11 cellular contexts compared by ENCODE assay signal in the genomic region with DNA sequence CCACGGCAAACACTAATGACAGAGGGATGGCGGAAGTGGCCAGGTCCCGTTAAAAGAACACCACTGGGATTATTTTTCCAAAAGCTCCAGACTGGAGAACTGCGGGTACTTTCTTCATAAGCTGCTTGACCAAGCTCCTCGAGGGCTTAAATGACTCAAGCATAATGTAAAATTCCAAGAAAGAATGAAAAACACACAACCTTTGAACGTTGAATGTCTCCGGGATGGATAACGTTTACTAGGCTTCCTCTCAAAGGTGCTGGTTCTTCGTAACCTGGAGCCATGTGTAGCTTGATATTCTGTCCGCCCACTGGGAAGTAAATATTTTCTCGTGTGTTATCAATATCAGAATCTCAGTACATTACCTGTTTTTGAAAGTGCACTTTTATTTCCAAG.
DNase-seq lines count a peak whose midpoint lies in the region; ATAC-seq and TF ChIP-seq lines count a peak whose summit lies in the region.
"Had no signal": no experiment of that assay in that cellular context is flagged by ENCODE, and none has a peak within 500 bp of the region (broad histone marks: within the 10 kb centered on the region; RNA-seq: fewer than 3 reads in every experiment).

No MANE protein-coding gene starts in this region.

- POLR2A ChIA-PET in Panc1 (lab: Charles Lee) = interaction anchor here (0.6 kb wide), 1 partner anchor 70 kb away, joined by 3 read pairs; no protein-coding TSS in a partner anchor

- no TSS peak for BruUV-seq in Panc1 (replicated peaks; lab: Mats Ljungman, UMichigan)

- peak; percentile 2 for DNase-seq in ELR (ENCODE audit: low read depth)
- no peak for DNase-seq in Panc1 (ENCODE audit: low read depth, low spot score)
- DNase-seq in epithelial cell of prostate (ENCODE audit: low read depth, low spot score) = no peak
- no peak for DNase-seq in iPS-NIHi11 (ENCODE audit: low spot score)
- DNase-seq in NCI-H2171 treated with DMSO at 0.1 percent for 48 hours (lab: John Stamatoyannopoulos, UW) = no peak
- no peak for DNase-seq in NOMO-1 treated with dmso at 0.1 percent for 144 hours (lab: John Stamatoyannopoulos, UW; ENCODE audit: unreplicated experiment)
- DNase-seq: DMS 273 treated with DMSO at 0.1 percent for 48 hours, NCI-H1436 treated with DMSO at 0.1 percent for 48 hours, NCI-H524 treated with DMSO at 0.1 percent for 48 hours had no signal

- intact Hi-C loops in Panc1 (cut with micrococcal nuclease; ENCODE audit: unreplicated experiment) = loop anchor here (2.0 kb wide), 1 partner anchor 64 kb away; no protein-coding TSS in a partner anchor

- H3K4me3 ChIP-seq in Panc1 (ENCODE audit: low read depth in 2 of 2, low read length in 2 of 2) (no peak overlapping the region), skeletal muscle satellite cell (ENCODE audit: low read length) (no peak overlapping the region)

- H3K27ac ChIP-seq in Panc1 (ENCODE audit: low read length) (peak overlapping the region; percentile 93), epithelial cell of prostate (peak overlapping the region; percentile 94)

- H3K9me3 ChIP-seq in Panc1 (ENCODE audit: control insufficient read depth, insufficient read depth, low read depth, low read length) = no peaks in the 10 kb centered on the region
- no peaks in the 10 kb centered on the region for H3K9me3 ChIP-seq in skeletal muscle satellite cell (replicated peaks; ENCODE audit: low read length)

- no peaks in the 10 kb centered on the region for H3K27me3 ChIP-seq in Panc1 (ENCODE audit: control insufficient read depth, insufficient read depth, low read length)
- no peaks in the 10 kb centered on the region for H3K27me3 ChIP-seq in skeletal muscle satellite cell (ENCODE audit: control insufficient read depth, insufficient read depth, low read length)

- H3K4me2 ChIP-seq in skeletal muscle satellite cell (ENCODE audit: low read length) = peak overlapping the region; percentile 50

- peaks cover 67% of the 10 kb centered on the region for H3K4me1 ChIP-seq in Panc1 (ENCODE audit: control insufficient read depth, insufficient read depth, low read length)
- peaks cover 50% of the 10 kb centered on the region for H3K4me1 ChIP-seq in skeletal muscle satellite cell (ENCODE audit: control insufficient read depth, insufficient read depth, low read length)

- TF ChIP-seq CTCF in Panc1 (IDR thresholded peaks at IDR 0.05) = no peak

- in situ Hi-C loops in Panc1 (cut with HindIII; ENCODE audit: low pct_unique_long_range_greater_than_20kb, low sequenced_read_pairs) = no loop called here

- CTCF ChIA-PET in Panc1 (lab: Charles Lee) = no interaction called here

- no peak overlapping the region for H3K9ac ChIP-seq in skeletal muscle satellite cell (ENCODE audit: low read depth, low read length)

- no peaks in the 10 kb centered on the region for H3K36me3 ChIP-seq in Panc1 (ENCODE audit: control insufficient read depth, insufficient read depth, low read length)
- no peaks in the 10 kb centered on the region for H3K36me3 ChIP-seq in skeletal muscle satellite cell (ENCODE audit: insufficient read depth, low read length)

- ATAC-seq in Panc1 (no peak), HG03095 (IDR thresholded peaks at IDR 0.05; ENCODE audit: unreplicated experiment) (no peak)
